26 cellular contexts compared by ENCODE assay signal in the genomic region with DNA sequence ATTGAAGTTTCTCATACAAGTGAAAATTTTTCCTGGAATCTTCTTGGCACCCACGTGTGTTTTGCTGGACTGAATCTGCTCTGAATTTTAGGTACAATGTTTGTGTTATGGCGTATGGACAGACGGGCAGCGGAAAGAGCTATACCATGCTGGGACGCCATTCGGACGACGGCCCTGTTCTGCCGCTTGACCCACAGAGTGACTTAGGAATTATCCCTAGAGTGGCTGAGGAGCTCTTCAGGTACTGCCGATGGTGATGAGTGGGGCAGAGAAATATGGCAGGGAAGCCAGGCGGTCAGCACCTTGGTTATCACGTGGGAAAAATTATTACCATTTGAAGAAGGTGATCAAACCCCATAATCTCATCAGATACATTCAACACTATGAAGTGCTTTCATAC. TPM values are rescaled to one million over a fixed set of nuclear protein-coding genes. Genes with fewer than 3 reads are reported as not detected.
DNase-seq lines count a peak whose midpoint lies in the region; ATAC-seq and TF ChIP-seq lines count a peak whose summit lies in the region.
"Had no signal": no experiment of that assay in that cellular context is flagged by ENCODE, and none has a peak within 500 bp of the region (broad histone marks: within the 10 kb centered on the region; RNA-seq: fewer than 3 reads in every experiment).

No MANE protein-coding gene starts in this region.

- H3K27me3 Mint-ChIP-seq in activated T-helper 17 cell treated with anti-CD3 and anti-CD28 coated beads, Interleukin-2, amount 50 U/mL, for 72 hours, result no peaks in the 10 kb centered on the region

- H3K9me1 ChIP-seq in IMR-90 (ENCODE audit: insufficient read depth, low read length), result peaks cover 14% of the 10 kb centered on the region

- peaks cover 65% of the 10 kb centered on the region for H3F3A ChIP-seq in smooth muscle cell (ENCODE audit: low read depth)

- 94% methylated on average over 12 of the region's 12 CpGs for WGBS in right cardiac atrium
- 98% methylated on average over 9 of the region's 12 CpGs; no CpG with 5 or more reads in 1 of the 2 experiments for WGBS in IMR-90 (ENCODE audit: extremely low coverage in 2 of 2, insufficient read length in 1 of 2), 2 experiments
- WGBS in smooth muscle cell (ENCODE audit: low lambda C conversion rate), result 95% methylated on average over 12 of the region's 12 CpGs

- CTCF ChIA-PET in IMR-90 (lab: Yijun Ruan, JAX), result no interaction called here

- no peak overlapping the region for H2BK20ac ChIP-seq in IMR-90 (ENCODE audit: low read depth, low read length)

- TF ChIP-seq POLR2A in IMR-90 (IDR thresholded peaks at IDR 0.05; ENCODE audit: low read depth, low read length), result no peak

- H3K4me2 ChIP-seq in IMR-90 (ENCODE audit: low read depth, low read length) (no peak overlapping the region), smooth muscle cell (no peak overlapping the region)

- H3K4me3 ChIP-seq in right cardiac atrium (ENCODE audit: low read length), result no peak overlapping the region
- H3K4me3 ChIP-seq in IMR-90 (ENCODE audit: insufficient read depth, low read depth, low read length), result no peak overlapping the region
- no peak overlapping the region for H3K4me3 ChIP-seq in smooth muscle cell
- H3K4me3 ChIP-seq: GM23248 had no signal

- H4K91ac ChIP-seq in IMR-90 (ENCODE audit: insufficient read depth, low read depth, low read length), result no peak overlapping the region

- no peak overlapping the region for H3K14ac ChIP-seq in IMR-90 (replicated peaks; ENCODE audit: low read depth, low read length)

- dilution Hi-C loops in IMR-90 (cut with HindIII; ENCODE audit: low sequenced_read_pairs, unreplicated experiment), result no loop called here

- peaks cover 8% of the 10 kb centered on the region for H3K4me1 Mint-ChIP-seq in activated T-helper 17 cell treated with anti-CD3 and anti-CD28 coated beads, Interleukin-2, amount 50 U/mL, for 72 hours

- intact Hi-C loops in Right ventricle myocardium inferior (cut with DNase I), result loop anchor here (2.0 to 5.0 kb wide), 2 partner anchors 41 to 66 kb away; no protein-coding TSS in a partner anchor
- intact Hi-C loops in right cardiac atrium (cut with DNase I), result loop anchor here in 1 of 4 donors (10.0 kb wide), 1 partner anchor 99 kb away; no protein-coding TSS in a partner anchor
- intact Hi-C loops in IMR-90 (cut with micrococcal nuclease), result loop anchor here (10.0 kb wide), 2 partner anchors 79 to 209 kb away; a partner anchor contains a TSS

- no peak overlapping the region for H3K23ac ChIP-seq in IMR-90 (ENCODE audit: low read depth, low read length)

- TF ChIP-seq RAD21 in IMR-90 (IDR thresholded peaks at IDR 0.05; ENCODE audit: low read length), result no peak

- H3K27me3 ChIP-seq in right cardiac atrium (ENCODE audit: control insufficient read depth, insufficient read depth) (no peaks in the 10 kb centered on the region), IMR-90 (ENCODE audit: control insufficient read depth, insufficient read depth, low read length) (no peaks in the 10 kb centered on the region), smooth muscle cell (ENCODE audit: low read depth) (no peaks in the 10 kb centered on the region)

- no peak for ATAC-seq in Right ventricle myocardium inferior
- ATAC-seq in right cardiac atrium, result no peak
- no peak for ATAC-seq in IMR-90 (ENCODE audit: low read depth)
- ATAC-seq in activated T-helper 17 cell treated with anti-CD3 and anti-CD28 coated beads, Interleukin-2, amount 50 U/mL, for 72 hours (replicated peaks), result no peak
- ATAC-seq in GM19328 (IDR thresholded peaks at IDR 0.05; ENCODE audit: unreplicated experiment), result no peak

- TF ChIP-seq CTCF in IMR-90 (conservative IDR thresholded peaks at IDR 0.05; ENCODE audit: low read depth, low read length) (no peak), smooth muscle cell (IDR thresholded peaks at IDR 0.05; ENCODE audit: borderline replicate concordance, insufficient read depth, poor library complexity, severe bottlenecking) (no peak)

- no peak overlapping the region for H3K18ac ChIP-seq in IMR-90 (ENCODE audit: low read depth, low read length)

- H3K9me3 ChIP-seq in right cardiac atrium (ENCODE audit: control insufficient read depth, low read length) (no peaks in the 10 kb centered on the region), IMR-90 (ENCODE audit: control insufficient read depth, insufficient read depth, low read length) (no peaks in the 10 kb centered on the region), smooth muscle cell (replicated peaks; ENCODE audit: low read depth) (no peaks in the 10 kb centered on the region)

- in situ Hi-C loops in IMR-90 (cut with MboI; ENCODE audit: low sequenced_read_pairs), result no loop called here

- no peak overlapping the region for H3K27ac Mint-ChIP-seq in activated T-helper 17 cell treated with anti-CD3 and anti-CD28 coated beads, Interleukin-2, amount 50 U/mL, for 72 hours
- H3K27ac Mint-ChIP-seq: HFFc6 had no signal

- H3K36me3 Mint-ChIP-seq in activated T-helper 17 cell treated with anti-CD3 and anti-CD28 coated beads, Interleukin-2, amount 50 U/mL, for 72 hours (ENCODE audit: low read depth), result peaks cover 10% of the 10 kb centered on the region

- H2BK120ac ChIP-seq in IMR-90 (ENCODE audit: low read depth, low read length), result peak overlapping the region; percentile 7; the same call in 1 of the 2 replicates

- no TSS peak for BruUV-seq in IMR-90 (replicated peaks; lab: Mats Ljungman, UMichigan)

- no peak overlapping the region for H3K4ac ChIP-seq in IMR-90 (ENCODE audit: low read depth, low read length)

- POLR2A ChIA-PET in IMR-90 (lab: Charles Lee; ENCODE audit: unreplicated experiment), result no interaction called here

- no peaks in the 10 kb centered on the region for H3K79me1 ChIP-seq in IMR-90 (ENCODE audit: low read depth in 1 of 2, low read length in 2 of 2)

- no peak overlapping the region for H4K5ac ChIP-seq in IMR-90 (ENCODE audit: low read depth, low read length)

- H3K4me1 ChIP-seq in right cardiac atrium (ENCODE audit: control insufficient read depth, insufficient read depth, low read length) (peaks cover 4% of the 10 kb centered on the region), IMR-90 (ENCODE audit: control insufficient read depth, insufficient read depth, low read length) (peaks cover 15% of the 10 kb centered on the region), smooth muscle cell (ENCODE audit: low read depth) (peaks cover 39% of the 10 kb centered on the region)

- H2BK5ac ChIP-seq in IMR-90 (ENCODE audit: low read depth, low read length, poor library complexity, severe bottlenecking), result no peak overlapping the region

- H3K9ac ChIP-seq in IMR-90 (ENCODE audit: low read depth, low read length) (no peak overlapping the region), smooth muscle cell (ENCODE audit: low read depth) (no peak overlapping the region)
- H3K9ac ChIP-seq: GM23248 had no signal

- no peaks in the 10 kb centered on the region for H3K79me2 ChIP-seq in smooth muscle cell (ENCODE audit: low read depth)

- H2AFZ ChIP-seq in IMR-90 (replicated peaks; ENCODE audit: low read length, poor library complexity) (no peak overlapping the region), smooth muscle cell (ENCODE audit: low read depth) (no peak overlapping the region)
- H2AFZ ChIP-seq: GM23248 had no signal

- no peak overlapping the region for H3K4me3 Mint-ChIP-seq in activated T-helper 17 cell treated with anti-CD3 and anti-CD28 coated beads, Interleukin-2, amount 50 U/mL, for 72 hours
- H3K4me3 Mint-ChIP-seq: CD8-positive, alpha-beta memory T cell; HFFc6 had no signal

- H3K56ac ChIP-seq in IMR-90 (ENCODE audit: extremely low read depth, insufficient read depth, low read length), result no peak overlapping the region

- H3K27ac ChIP-seq in right cardiac atrium (ENCODE audit: low read length) (no peak overlapping the region), IMR-90 (ENCODE audit: insufficient read depth, low read length) (no peak overlapping the region), smooth muscle cell (ENCODE audit: low read depth) (peak overlapping the region; percentile 93)
- H3K27ac ChIP-seq: C4-2B, GM23248 had no signal

- DNase-seq in Right ventricle myocardium inferior (ENCODE audit: missing footprints) (peak; percentile 31), right cardiac atrium (no peak), IMR-90 (no peak), mesenteric fat pad (ENCODE audit: low spot score) (peak; percentile 55), smooth muscle cell (lab: John Stamatoyannopoulos, UW; ENCODE audit: unreplicated experiment) (no peak)
- no peak for DNase-seq in stimulated activated CD4-positive, alpha-beta T cell treated with anti-CD3 and anti-CD28 coated beads, Interleukin-2, amount 100 ng/mL, for 48 hours
- DNase-seq: 8988T; Calu3; CD8-positive, alpha-beta memory T cell; DMS153; GM23248; H9; HFFc6; KG1; NCI-H1092 treated with DMSO at 0.1 percent for 48 hours; NCI-H146; NCI-H2029; NCI-H226; NCI-H524; NCI-H774; NK-92 treated with Interleukin-12 subunit alpha and Interleukin-12 subunit beta, amount 100 ng/mL, for 24 hours had no signal

- H2AK9ac ChIP-seq in IMR-90 (replicated peaks; ENCODE audit: low read depth, low read length, poor library complexity), result no peak overlapping the region

- H4K20me1 ChIP-seq in IMR-90 (ENCODE audit: insufficient read depth, low read length) (no peaks in the 10 kb centered on the region), smooth muscle cell (ENCODE audit: low read depth) (no peaks in the 10 kb centered on the region)

- H2AK5ac ChIP-seq in IMR-90 (ENCODE audit: low read depth, low read length), result no peak overlapping the region

- H3K9me3 Mint-ChIP-seq in activated T-helper 17 cell treated with anti-CD3 and anti-CD28 coated beads, Interleukin-2, amount 50 U/mL, for 72 hours, result no peaks in the 10 kb centered on the region
- H3K9me3 Mint-ChIP-seq: HFFc6 had no signal

- no peak overlapping the region for H2BK15ac ChIP-seq in IMR-90 (ENCODE audit: low read depth, low read length)

- no peak overlapping the region for H4K8ac ChIP-seq in IMR-90 (ENCODE audit: low read depth in 2 of 2, low read length in 2 of 2)

- no peaks in the 10 kb centered on the region for H3K36me3 ChIP-seq in IMR-90 (ENCODE audit: control insufficient read depth, insufficient read depth, low read length)
- no peaks in the 10 kb centered on the region for H3K36me3 ChIP-seq in smooth muscle cell (ENCODE audit: low read depth)

RNA-seq across cellular contexts. Expression of a gene that starts 36.3 kb away (rescaled TPM):
- total RNA-seq in Right ventricle myocardium inferior (not detected), right cardiac atrium (under 1 TPM in 1 of 4 donors, not detected in 3; 0.29 TPM), IMR-90 (2012; rRNA removed) (not detected in 2 replicates), mesenteric fat pad (0.93 TPM), smooth muscle cell (0.22 and 1.2 TPM in 2 replicates)
- polyA plus RNA-seq in right cardiac atrium (0.25 TPM), IMR-90 (2012; rRNA removed) (not detected in 2 replicates), smooth muscle cell (1.5 TPM in 1 of 2 replicates, not detected in the other)
- not detected in 2 replicates for polyA plus RNA-seq in IMR-90 (2012; cell fraction: cytosol; rRNA removed)
- polyA plus RNA-seq in IMR-90 (2012; cell fraction: nucleus; rRNA removed; ENCODE audit: low replicate concordance), result 0.34 and 0.83 TPM in 2 replicates
- total RNA-seq in activated T-helper 17 cell treated with anti-CD3 and anti-CD28 coated beads, Interleukin-2, amount 50 U/mL, for 72 hours, result 1 to 10 TPM in 1 of 2 donors, not detected in 1; 1.8 TPM
- total RNA-seq: Calu3; CD8-positive, alpha-beta memory T cell; G401; GM23248; HFFc6; HT1080 had no signal
- polyA plus RNA-seq: CD8-positive, alpha-beta memory T cell; GM23248 had no signal

RNA-seq across cellular contexts. Expression of a gene that starts 45.2 kb away (rescaled TPM):
- total RNA-seq in Right ventricle myocardium inferior, result 0.41 TPM
- total RNA-seq in right cardiac atrium, result under 1 TPM in 1 of 4 donors, not detected in 3; 0.31 TPM
- 0.07 TPM for polyA plus RNA-seq in right cardiac atrium
- total RNA-seq in IMR-90 (2012; rRNA removed), result not detected in 2 replicates
- polyA plus RNA-seq in IMR-90 (2012; rRNA removed), result not detected in 2 replicates
- polyA plus RNA-seq in IMR-90 (2012; cell fraction: cytosol; rRNA removed), result not detected in 2 replicates
- polyA plus RNA-seq in IMR-90 (2012; cell fraction: nucleus; rRNA removed; ENCODE audit: low replicate concordance), result not detected in 2 replicates
- total RNA-seq in mesenteric fat pad, result 7.6 TPM
- not detected in 2 replicates for total RNA-seq in smooth muscle cell
- not detected in 2 replicates for polyA plus RNA-seq in smooth muscle cell
- total RNA-seq in activated T-helper 17 cell treated with anti-CD3 and anti-CD28 coated beads, Interleukin-2, amount 50 U/mL, for 72 hours, result not detected
- total RNA-seq: Calu3; CD8-positive, alpha-beta memory T cell; G401; GM23248; H9; HFFc6; HT1080 had no signal
- polyA plus RNA-seq: CD8-positive, alpha-beta memory T cell; GM23248 had no signal

Comparison
In these comparisons a context has a peak if more than half of its experiments do, and no peak if none do; other contexts are left out.
1. DNase-seq: peak in Right ventricle myocardium inferior (single experiment) and mesenteric fat pad (single experiment); none in right cardiac atrium (0 of 3), IMR-90 (single experiment), smooth muscle cell (single experiment) and stimulated activated CD4-positive, alpha-beta T cell treated with anti-CD3 and anti-CD28 coated beads, Interleukin-2, amount 100 ng/mL, for 48 hours (0 of 2).